Comparison of ENCODE assay signal across 9 cellular contexts in genomic region chr14:59631237-59631636, GRCh38. TPM values are rescaled to one million over a fixed set of nuclear protein-coding genes. Genes with fewer than 3 reads are reported as not detected.
DNase-seq lines count a peak whose midpoint lies in the region; ATAC-seq and TF ChIP-seq lines count a peak whose summit lies in the region.
"Had no signal": no experiment of that assay in that cellular context is flagged by ENCODE, and none has a peak within 500 bp of the region (broad histone marks: within the 10 kb centered on the region; RNA-seq: fewer than 3 reads in every experiment).

No MANE protein-coding gene starts in this region.

- H3K9me3 Mint-ChIP-seq in neural crest cell (peaks cover 10% of the 10 kb centered on the region), immature natural killer cell (peaks cover 0 to 3% (median 0%) of the 10 kb centered on the region in 6 donors)

- H3K27ac Mint-ChIP-seq in neural crest cell (ENCODE audit: unreplicated experiment) = no peak overlapping the region
- H3K27ac Mint-ChIP-seq in immature natural killer cell = no peak overlapping the region

- peaks cover 2% of the 10 kb centered on the region for H3K27me3 ChIP-seq in brain microvascular endothelial cell (replicated peaks)

- ATAC-seq in HG03108 (IDR thresholded peaks at IDR 0.05; ENCODE audit: unreplicated experiment) (no peak), GM21447 (IDR thresholded peaks at IDR 0.05; ENCODE audit: unreplicated experiment) (no peak)

- no peaks in the 10 kb centered on the region for H3K36me3 ChIP-seq in brain microvascular endothelial cell (replicated peaks)

- H3K4me1 Mint-ChIP-seq in neural crest cell (peaks cover 7% of the 10 kb centered on the region), immature natural killer cell (no peaks in the 10 kb centered on the region)

- H3K27me3 Mint-ChIP-seq in neural crest cell (ENCODE audit: low read depth) = peaks cover 70% of the 10 kb centered on the region
- peaks cover 1 to 18% (median 9%) of the 10 kb centered on the region in 3 donors for H3K27me3 Mint-ChIP-seq in immature natural killer cell (ENCODE audit: low read depth in 3 of 3)

- TF ChIP-seq CTCF in brain microvascular endothelial cell (IDR thresholded peaks at IDR 0.05; ENCODE audit: low read depth, low read length, missing control alignments) (peak; percentile 54), neural crest cell (conservative IDR thresholded peaks at IDR 0.05) (peak; percentile 47)

- peaks cover 3% of the 10 kb centered on the region for H3K36me3 Mint-ChIP-seq in neural crest cell (ENCODE audit: low read depth)
- H3K36me3 Mint-ChIP-seq in immature natural killer cell = no peaks in the 10 kb centered on the region

- H3K4me3 Mint-ChIP-seq in neural crest cell (peak overlapping the region; percentile 47), immature natural killer cell (no peak overlapping the region)

- in situ Hi-C loops in brain microvascular endothelial cell (cut with HindIII; ENCODE audit: low pct_ligation_motif_present, low sequenced_read_pairs) = no loop called here

- H3K27ac ChIP-seq in brain microvascular endothelial cell = no peak overlapping the region

- DNase-seq in DMS 273 (lab: John Stamatoyannopoulos, UW; ENCODE audit: unreplicated experiment) = peak; percentile 76
- no peak for DNase-seq in DMS 273 treated with DMSO at 0.1 percent for 48 hours (lab: John Stamatoyannopoulos, UW)
- DNase-seq in NCI-H1092 (lab: John Stamatoyannopoulos, UW) = peak; percentile 9
- DNase-seq in brain microvascular endothelial cell = no peak
- no peak for DNase-seq in neural crest cell (ENCODE audit: low read depth, low spot score)
- no peak for DNase-seq in immature natural killer cell
- DNase-seq: stimulated activated CD4-positive, alpha-beta T cell treated with anti-CD3 and anti-CD28 coated beads, Interleukin-4, amount 100 ng/mL, for 24 hours had no signal

- no peak overlapping the region for H3K4me3 ChIP-seq in brain microvascular endothelial cell (ENCODE audit: low read depth, low read length)

RNA-seq across cellular contexts. Expression of gene CCDC175, which starts 54.6 kb away (rescaled TPM):
- total RNA-seq in neural crest cell = 0.19 and 0.25 TPM in 2 replicates
- not detected for polyA plus RNA-seq in immature natural killer cell

Comparison
In these comparisons a context has a peak if more than half of its experiments do, and no peak if none do; other contexts are left out.
1. DNase-seq: peak in DMS 273 (single experiment) and NCI-H1092 (single experiment); none in DMS 273 treated with DMSO at 0.1 percent for 48 hours (single experiment), brain microvascular endothelial cell (single experiment), neural crest cell (single experiment) and immature natural killer cell (0 of 3).